In genomic region chr5:169097374-169097831, GRCh38 we compare ENCODE assay signal across 15 cellular contexts.
A peak's percentile ranks its signal among the peaks of the same experiment; 100 is the strongest.
DNase-seq lines count a peak whose midpoint lies in the region; ATAC-seq and TF ChIP-seq lines count a peak whose summit lies in the region.
"Had no signal": no experiment of that assay in that cellular context is flagged by ENCODE, and none has a peak within 500 bp of the region (broad histone marks: within the 10 kb centered on the region; RNA-seq: fewer than 3 reads in every experiment).

No MANE protein-coding gene starts in this region.

- in situ Hi-C loops in Caki2 (cut with HindIII; ENCODE audit: low pct_unique_long_range_greater_than_20kb, low sequenced_read_pairs): no loop called here

- H3K4me1 ChIP-seq in hepatocyte (ENCODE audit: insufficient read depth) (peaks cover 9% of the 10 kb centered on the region), suprapubic skin (peaks cover 21% of the 10 kb centered on the region)
- H3K4me1 ChIP-seq: spleen had no signal

- CTCF ChIA-PET in activated CD8-positive, alpha-beta T cell treated with anti-CD3 and anti-CD28 coated beads for 36 hours (lab: Charles Lee): no interaction called here

- no peaks in the 10 kb centered on the region for H3K4me1 Mint-ChIP-seq in activated CD8-positive, alpha-beta T cell treated with anti-CD3 and anti-CD28 coated beads for 36 hours (ENCODE audit: low read depth)
- H3K4me1 Mint-ChIP-seq: activated naive CD8-positive, alpha-beta T cell treated with anti-CD3 and anti-CD28 coated beads for 36 hours; CD8-positive, alpha-beta memory T cell had no signal

- H3K4me2 ChIP-seq in hepatocyte: peak overlapping the region; percentile 43

- no peaks in the 10 kb centered on the region for H3K9me2 ChIP-seq in hepatocyte (replicated peaks; ENCODE audit: insufficient read depth)

- H3K9me3 Mint-ChIP-seq in activated CD8-positive, alpha-beta T cell treated with anti-CD3 and anti-CD28 coated beads for 36 hours: no peaks in the 10 kb centered on the region
- H3K9me3 Mint-ChIP-seq: activated naive CD8-positive, alpha-beta T cell treated with anti-CD3 and anti-CD28 coated beads for 36 hours; activated T-cell treated with anti-CD3 and anti-CD28 coated beads, Interleukin-2, amount 50 U/mL, for 24 hours had no signal

- no peak overlapping the region for H3K27ac Mint-ChIP-seq in activated CD8-positive, alpha-beta T cell treated with anti-CD3 and anti-CD28 coated beads for 36 hours
- H3K27ac Mint-ChIP-seq: activated naive CD8-positive, alpha-beta T cell treated with anti-CD3 and anti-CD28 coated beads for 36 hours; activated T-cell treated with anti-CD3 and anti-CD28 coated beads, Interleukin-2, amount 50 U/mL, for 24 hours; CD8-positive, alpha-beta memory T cell had no signal

- no peaks in the 10 kb centered on the region for H3K27me3 ChIP-seq in hepatocyte
- no peaks in the 10 kb centered on the region for H3K27me3 ChIP-seq in suprapubic skin
- H3K27me3 ChIP-seq: spleen, stomach had no signal

- no peak for TF ChIP-seq CTCF in hepatocyte (IDR thresholded peaks at IDR 0.05; ENCODE audit: poor library complexity)
- TF ChIP-seq CTCF in suprapubic skin (IDR thresholded peaks at IDR 0.05): no peak
- TF ChIP-seq CTCF in activated CD8-positive, alpha-beta T cell treated with anti-CD3 and anti-CD28 coated beads for 36 hours (IDR thresholded peaks at IDR 0.05): no peak

- POLR2A ChIA-PET in activated CD8-positive, alpha-beta T cell treated with anti-CD3 and anti-CD28 coated beads for 36 hours (lab: Charles Lee): no interaction called here

- no peak overlapping the region for H3K4me3 Mint-ChIP-seq in activated CD8-positive, alpha-beta T cell treated with anti-CD3 and anti-CD28 coated beads for 36 hours
- H3K4me3 Mint-ChIP-seq: activated naive CD8-positive, alpha-beta T cell treated with anti-CD3 and anti-CD28 coated beads for 36 hours; activated T-cell treated with anti-CD3 and anti-CD28 coated beads, Interleukin-2, amount 50 U/mL, for 24 hours; CD8-positive, alpha-beta memory T cell; neural crest cell had no signal

- no peak for TF ChIP-seq POLR2A in suprapubic skin (IDR thresholded peaks at IDR 0.05)

- H3K27me3 Mint-ChIP-seq in activated CD8-positive, alpha-beta T cell treated with anti-CD3 and anti-CD28 coated beads for 36 hours: no peaks in the 10 kb centered on the region
- H3K27me3 Mint-ChIP-seq: activated naive CD8-positive, alpha-beta T cell treated with anti-CD3 and anti-CD28 coated beads for 36 hours had no signal

- H3K9me3 ChIP-seq in hepatocyte (ENCODE audit: low read depth): no peaks in the 10 kb centered on the region
- H3K9me3 ChIP-seq in suprapubic skin: no peaks in the 10 kb centered on the region
- H3K9me3 ChIP-seq: spleen, stomach had no signal

- intact Hi-C loops in activated CD8-positive, alpha-beta T cell treated with anti-CD3 and anti-CD28 coated beads for 36 hours (cut with micrococcal nuclease): no loop called here

- no peaks in the 10 kb centered on the region for H4K20me1 ChIP-seq in hepatocyte (ENCODE audit: insufficient read depth, poor library complexity, severe bottlenecking)

- WGBS in hepatocyte (ENCODE audit: low lambda C conversion rate, missing lambda C conversion rate): 35% methylated on average over 4 of the region's 4 CpGs
- WGBS in suprapubic skin: 69% methylated on average over 4 of the region's 4 CpGs

- H3K79me2 ChIP-seq in hepatocyte: no peaks in the 10 kb centered on the region

- H3K27ac ChIP-seq in hepatocyte (peak overlapping the region; percentile 56), suprapubic skin (peak overlapping the region; percentile 37)
- H3K27ac ChIP-seq: spleen had no signal

- H3K4me3 ChIP-seq in hepatocyte (no peak overlapping the region), suprapubic skin (no peak overlapping the region)
- H3K4me3 ChIP-seq: spleen, stomach had no signal

- no peak for TF ChIP-seq EP300 in suprapubic skin (IDR thresholded peaks at IDR 0.05)

- no peaks in the 10 kb centered on the region for H3K36me3 Mint-ChIP-seq in activated CD8-positive, alpha-beta T cell treated with anti-CD3 and anti-CD28 coated beads for 36 hours (ENCODE audit: low read depth)
- H3K36me3 Mint-ChIP-seq: activated naive CD8-positive, alpha-beta T cell treated with anti-CD3 and anti-CD28 coated beads for 36 hours; CD8-positive, alpha-beta memory T cell had no signal

- H3K36me3 ChIP-seq in hepatocyte (replicated peaks; ENCODE audit: insufficient read depth, low read depth) (no peaks in the 10 kb centered on the region), suprapubic skin (no peaks in the 10 kb centered on the region)
- H3K36me3 ChIP-seq: spleen, stomach had no signal

- DNase-seq in Caki2 (ENCODE audit: low read depth): peak; percentile 59
- DNase-seq in amniotic epithelial cell (ENCODE audit: low read depth): peak; percentile 39
- peak; percentile 47 for DNase-seq in hepatocyte (ENCODE audit: low spot score)
- no peak for DNase-seq in suprapubic skin (ENCODE audit: low spot score in 2 of 2)
- no peak for DNase-seq in activated CD4-positive, alpha-beta T cell treated with anti-CD3 and anti-CD28 coated beads for 1 hour
- DNase-seq in NOMO-1 treated with DMSO at 0.1 percent for 48 hours (lab: John Stamatoyannopoulos, UW; ENCODE audit: unreplicated experiment): no peak
- no peak for DNase-seq in activated CD8-positive, alpha-beta T cell treated with anti-CD3 and anti-CD28 coated beads for 36 hours
- DNase-seq: activated CD4-positive, alpha-beta T cell treated with anti-CD3 and anti-CD28 coated beads, Interleukin-2, amount 50 U/mL, for 1 hour; activated naive CD8-positive, alpha-beta T cell treated with anti-CD3 and anti-CD28 coated beads for 36 hours; activated T-cell treated with anti-CD3 and anti-CD28 coated beads, Interleukin-2, amount 50 U/mL, for 24 hours; CD8-positive, alpha-beta memory T cell; hippocampal formation; spleen; stomach had no signal

- no peak overlapping the region for H2AFZ ChIP-seq in hepatocyte

- no peak for ATAC-seq in activated CD8-positive, alpha-beta T cell treated with anti-CD3 and anti-CD28 coated beads for 36 hours

Comparison
In these comparisons a context has a peak if more than half of its experiments do, and no peak if none do; other contexts are left out.
1. DNase-seq: peak in Caki2 (single experiment), amniotic epithelial cell (single experiment) and hepatocyte (single experiment); none in suprapubic skin (0 of 2), activated CD4-positive, alpha-beta T cell treated with anti-CD3 and anti-CD28 coated beads for 1 hour (single experiment), NOMO-1 treated with DMSO at 0.1 percent for 48 hours (single experiment) and activated CD8-positive, alpha-beta T cell treated with anti-CD3 and anti-CD28 coated beads for 36 hours (single experiment).